In genomic region chr3:116000315-116000714, GRCh38 we compare ENCODE assay signal across 9 cellular contexts.
A peak's percentile ranks its signal among the peaks of the same experiment; 100 is the strongest.
DNase-seq lines count a peak whose midpoint lies in the region; ATAC-seq and TF ChIP-seq lines count a peak whose summit lies in the region.
"Had no signal": no experiment of that assay in that cellular context is flagged by ENCODE, and none has a peak within 500 bp of the region (broad histone marks: within the 10 kb centered on the region; RNA-seq: fewer than 3 reads in every experiment).

No MANE protein-coding gene starts in this region.

- H4K20me1 ChIP-seq in SK-N-SH (ENCODE audit: insufficient read depth), result no peaks in the 10 kb centered on the region

- POLR2A ChIA-PET in SK-N-SH (lab: Yijun Ruan, JAX), result no interaction called here

- no peak overlapping the region for H2AFZ ChIP-seq in SK-N-SH (ENCODE audit: low read depth)

- peak overlapping the region; percentile 69 to 92; a peak in 3 of 4 replicates for H3K27ac ChIP-seq in SK-N-SH (ENCODE audit: low read depth in 2 of 2, low read length in 1 of 2)
- H3K27ac ChIP-seq: lower lobe of right lung had no signal

- peak in 1 of 2 experiments; percentile 95; a peak in 2 of 4 replicates for TF ChIP-seq EP300 in SK-N-SH (IDR thresholded peaks at IDR 0.05; ENCODE audit: borderline replicate concordance in 1 of 2, low read depth in 1 of 2, low read length in 1 of 2)

- peak overlapping the region; percentile 29 for H3K4me2 ChIP-seq in SK-N-SH

- H3K9ac ChIP-seq in SK-N-SH, result peak overlapping the region; percentile 49; the same call in 1 of the 2 replicates

- DNase-seq in SK-N-SH (no peak), occipital lobe (lab: John Stamatoyannopoulos, UW) (peak; percentile 25), GM13976 (ENCODE audit: low spot score) (no peak), GM19240 (ENCODE audit: insufficient read length, low spot score) (no peak), epidermal melanocyte (ENCODE audit: insufficient read length, low spot score) (no peak)
- DNase-seq in stimulated activated CD4-positive, alpha-beta T cell treated with anti-CD3 and anti-CD28 coated beads, Interleukin-12 subunit alpha, Interleukin-12 subunit beta, amount 100 ng/mL, for 4 hours, result no peak
- DNase-seq: lower lobe of right lung had no signal

- H3K27me3 ChIP-seq in SK-N-SH (ENCODE audit: insufficient read depth), result no peaks in the 10 kb centered on the region

- H3K4me3 ChIP-seq in SK-N-SH (ENCODE audit: low read depth in 2 of 2, low read length in 1 of 2), result no peak overlapping the region
- H3K4me3 ChIP-seq: lower lobe of right lung had no signal

- H3K36me3 ChIP-seq in SK-N-SH (replicated peaks in 1 of 2; ENCODE audit: control insufficient read depth in 1 of 2, insufficient read depth in 2 of 2, low read length in 1 of 2), result no peaks in the 10 kb centered on the region
- H3K36me3 ChIP-seq: lower lobe of right lung had no signal

- H3K4me1 ChIP-seq in SK-N-SH (ENCODE audit: control insufficient read depth in 1 of 2, insufficient read depth in 2 of 2, low read depth in 1 of 2, low read length in 1 of 2), result peaks cover 23 to 33% of the 10 kb centered on the region in 2 experiments

- no peak for TF ChIP-seq CTCF in SK-N-SH (IDR thresholded peaks at IDR 0.05)
- no peak for TF ChIP-seq CTCF in GM13976 (IDR thresholded peaks at IDR 0.05; ENCODE audit: borderline replicate concordance, control extremely low read depth, extremely low read depth, insufficient read depth, missing control alignments)

- H3K9me2 ChIP-seq in SK-N-SH, result no peaks in the 10 kb centered on the region

- 25% methylated on average over 3 of the region's 3 CpGs for WGBS in SK-N-SH (ENCODE audit: low lambda C conversion rate)

- CTCF ChIA-PET in SK-N-SH (lab: Yijun Ruan, JAX), result no interaction called here

- no peak for TF ChIP-seq RAD21 in SK-N-SH (IDR thresholded peaks at IDR 0.05; ENCODE audit: low read length)

- ATAC-seq in GM18870 (IDR thresholded peaks at IDR 0.05; ENCODE audit: unreplicated experiment) (peak; percentile 87), HG02973 (IDR thresholded peaks at IDR 0.05; ENCODE audit: unreplicated experiment) (peak; percentile 54)

- in situ Hi-C loops in GM13976 (cut with MboI; ENCODE audit: low sequenced_read_pairs, unreplicated experiment), result no loop called here

- H3K79me2 ChIP-seq in SK-N-SH (ENCODE audit: insufficient read depth), result no peaks in the 10 kb centered on the region

- H3K9me3 ChIP-seq in SK-N-SH, result no peaks in the 10 kb centered on the region
- H3K9me3 ChIP-seq: lower lobe of right lung had no signal

- H3F3A ChIP-seq in SK-N-SH (replicated peaks; ENCODE audit: insufficient read depth), result peaks cover 28% of the 10 kb centered on the region

TF ChIP-seq in SK-N-SH, 30 proteins besides CTCF, POLR2A, EP300 and RAD21 (continues in another document):
- TF ChIP-seq TCF12 (IDR thresholded peaks at IDR 0.05) (peak; percentile 97), FOXM1 (IDR thresholded peaks at IDR 0.05; ENCODE audit: low read depth) (peak; percentile 55; the same call in 1 of the 2 replicates), RCOR1 (IDR thresholded peaks at IDR 0.05; ENCODE audit: low read length) (no peak), MXI1 (IDR thresholded peaks at IDR 0.05; ENCODE audit: low read depth, low read length) (no peak), MAX (IDR thresholded peaks at IDR 0.05; ENCODE audit: low read depth) (peak; percentile 66; the same call in 1 of the 2 replicates), PBX3 (IDR thresholded peaks at IDR 0.05) (peak; percentile 82), MEF2A (IDR thresholded peaks at IDR 0.05; ENCODE audit: borderline replicate concordance, low read depth) (peak; percentile 81; the same call in 1 of the 2 replicates), SMC3 (IDR thresholded peaks at IDR 0.05; ENCODE audit: low read depth, low read length) (no peak), RXRA (IDR thresholded peaks at IDR 0.05; ENCODE audit: borderline replicate concordance, low read depth) (peak; percentile 35; the same call in 1 of the 2 replicates), TEAD4 (IDR thresholded peaks at IDR 0.05; ENCODE audit: borderline replicate concordance, insufficient read depth) (peak; percentile 83), YY1 (IDR thresholded peaks at IDR 0.05; ENCODE audit: low read depth) (no peak), REST (IDR thresholded peaks at IDR 0.05; ENCODE audit: low read depth, low read length) (peak; percentile 48; the same call in 1 of the 2 replicates), NRF1 (IDR thresholded peaks at IDR 0.05; ENCODE audit: low read depth, low read length) (no peak), GABPA (IDR thresholded peaks at IDR 0.05; ENCODE audit: low read depth) (no peak), USF2 (IDR thresholded peaks at IDR 0.05; ENCODE audit: borderline replicate concordance, low read depth, low read length) (no peak), FOSL2 (IDR thresholded peaks at IDR 0.05; ENCODE audit: borderline replicate concordance, low read depth) (peak; percentile 99), CHD2 (IDR thresholded peaks at IDR 0.05; ENCODE audit: low read length, partially characterized antibody) (no peak), RFX5 (IDR thresholded peaks at IDR 0.05; ENCODE audit: low read length) (no peak), JUND (IDR thresholded peaks at IDR 0.05) (peak; percentile 98), TAF1 (IDR thresholded peaks at IDR 0.05; ENCODE audit: borderline replicate concordance, low read depth, low read length) (no peak), ZBTB33 (IDR thresholded peaks at IDR 0.05; ENCODE audit: borderline replicate concordance, low read depth) (0 out of 2 replicates have a peak, but pooled peaks have one; percentile 29), SIN3A (IDR thresholded peaks at IDR 0.05; ENCODE audit: borderline replicate concordance, low read depth, low read length) (no peak), EZH2phosphoT487 (IDR thresholded peaks at IDR 0.05; ENCODE audit: borderline replicate concordance, low read depth) (no peak), FOXJ3 (CRISPR knock-in tag; IDR thresholded peaks at IDR 0.05) (no peak), ELF1 (IDR thresholded peaks at IDR 0.05) (no peak)
